Comparison of ENCODE assay signal across 1 cellular context in genomic region chr9:14899815-14900193, GRCh38.
TF ChIP-seq lines count a peak whose summit lies in the region.

No MANE protein-coding gene starts in this region.

TF ChIP-seq in HepG2, 621 proteins besides CTCF, POLR2A, EP300 and RAD21 (continued from another document):
- TF ChIP-seq, protein P1, sequence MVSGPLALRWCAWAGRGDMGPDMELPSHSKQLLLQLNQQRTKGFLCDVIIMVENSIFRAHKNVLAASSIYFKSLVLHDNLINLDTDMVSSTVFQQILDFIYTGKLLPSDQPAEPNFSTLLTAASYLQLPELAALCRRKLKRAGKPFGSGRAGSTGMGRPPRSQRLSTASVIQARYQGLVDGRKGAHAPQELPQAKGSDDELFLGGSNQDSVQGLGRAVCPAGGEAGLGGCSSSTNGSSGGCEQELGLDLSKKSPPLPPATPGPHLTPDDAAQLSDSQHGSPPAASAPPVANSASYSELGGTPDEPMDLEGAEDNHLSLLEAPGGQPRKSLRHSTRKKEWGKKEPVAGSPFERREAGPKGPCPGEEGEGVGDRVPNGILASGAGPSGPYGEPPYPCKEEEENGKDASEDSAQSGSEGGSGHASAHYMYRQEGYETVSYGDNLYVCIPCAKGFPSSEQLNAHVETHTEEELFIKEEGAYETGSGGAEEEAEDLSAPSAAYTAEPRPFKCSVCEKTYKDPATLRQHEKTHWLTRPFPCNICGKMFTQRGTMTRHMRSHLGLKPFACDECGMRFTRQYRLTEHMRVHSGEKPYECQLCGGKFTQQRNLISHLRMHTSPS (CRISPR knock-in tag; IDR thresholded peaks at IDR 0.05; ENCODE audit: low read depth) = no peak
- TF ChIP-seq CREBL2 (CRISPR knock-in tag; IDR thresholded peaks at IDR 0.05; ENCODE audit: borderline replicate concordance) (no peak), FOXA1 (IDR thresholded peaks at IDR 0.05) (no peak), FOXA1 (CRISPR knock-in tag; IDR thresholded peaks at IDR 0.05) (0 out of 2 replicates have a peak, but pooled peaks have one; percentile 23), GATAD2A (CRISPR knock-in tag; IDR thresholded peaks at IDR 0.05) (peak; percentile 42; the same call in 1 of the 2 replicates), SALL1 (CRISPR knock-in tag; IDR thresholded peaks at IDR 0.05) (peak; percentile 69), ZNF609 (CRISPR knock-in tag; IDR thresholded peaks at IDR 0.05; ENCODE audit: borderline replicate concordance) (no peak), ZNF337 (CRISPR knock-in tag; IDR thresholded peaks at IDR 0.05; ENCODE audit: borderline replicate concordance, low read depth) (no peak), MED1 (CRISPR knock-in tag; IDR thresholded peaks at IDR 0.05) (peak; percentile 57), TEAD3 (CRISPR knock-in tag; optimal IDR thresholded peaks at IDR 0.05; ENCODE audit: borderline replicate concordance) (peak; percentile 77)
- TF ChIP-seq, protein P2, sequence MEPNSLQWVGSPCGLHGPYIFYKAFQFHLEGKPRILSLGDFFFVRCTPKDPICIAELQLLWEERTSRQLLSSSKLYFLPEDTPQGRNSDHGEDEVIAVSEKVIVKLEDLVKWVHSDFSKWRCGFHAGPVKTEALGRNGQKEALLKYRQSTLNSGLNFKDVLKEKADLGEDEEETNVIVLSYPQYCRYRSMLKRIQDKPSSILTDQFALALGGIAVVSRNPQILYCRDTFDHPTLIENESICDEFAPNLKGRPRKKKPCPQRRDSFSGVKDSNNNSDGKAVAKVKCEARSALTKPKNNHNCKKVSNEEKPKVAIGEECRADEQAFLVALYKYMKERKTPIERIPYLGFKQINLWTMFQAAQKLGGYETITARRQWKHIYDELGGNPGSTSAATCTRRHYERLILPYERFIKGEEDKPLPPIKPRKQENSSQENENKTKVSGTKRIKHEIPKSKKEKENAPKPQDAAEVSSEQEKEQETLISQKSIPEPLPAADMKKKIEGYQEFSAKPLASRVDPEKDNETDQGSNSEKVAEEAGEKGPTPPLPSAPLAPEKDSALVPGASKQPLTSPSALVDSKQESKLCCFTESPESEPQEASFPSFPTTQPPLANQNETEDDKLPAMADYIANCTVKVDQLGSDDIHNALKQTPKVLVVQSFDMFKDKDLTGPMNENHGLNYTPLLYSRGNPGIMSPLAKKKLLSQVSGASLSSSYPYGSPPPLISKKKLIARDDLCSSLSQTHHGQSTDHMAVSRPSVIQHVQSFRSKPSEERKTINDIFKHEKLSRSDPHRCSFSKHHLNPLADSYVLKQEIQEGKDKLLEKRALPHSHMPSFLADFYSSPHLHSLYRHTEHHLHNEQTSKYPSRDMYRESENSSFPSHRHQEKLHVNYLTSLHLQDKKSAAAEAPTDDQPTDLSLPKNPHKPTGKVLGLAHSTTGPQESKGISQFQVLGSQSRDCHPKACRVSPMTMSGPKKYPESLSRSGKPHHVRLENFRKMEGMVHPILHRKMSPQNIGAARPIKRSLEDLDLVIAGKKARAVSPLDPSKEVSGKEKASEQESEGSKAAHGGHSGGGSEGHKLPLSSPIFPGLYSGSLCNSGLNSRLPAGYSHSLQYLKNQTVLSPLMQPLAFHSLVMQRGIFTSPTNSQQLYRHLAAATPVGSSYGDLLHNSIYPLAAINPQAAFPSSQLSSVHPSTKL (CRISPR knock-in tag; IDR thresholded peaks at IDR 0.05) = peak; percentile 45
TF ChIP-seq in HepG2: peak in this region for 25.
